Comparison of ENCODE assay signal across 8 cellular contexts in the genomic region with DNA sequence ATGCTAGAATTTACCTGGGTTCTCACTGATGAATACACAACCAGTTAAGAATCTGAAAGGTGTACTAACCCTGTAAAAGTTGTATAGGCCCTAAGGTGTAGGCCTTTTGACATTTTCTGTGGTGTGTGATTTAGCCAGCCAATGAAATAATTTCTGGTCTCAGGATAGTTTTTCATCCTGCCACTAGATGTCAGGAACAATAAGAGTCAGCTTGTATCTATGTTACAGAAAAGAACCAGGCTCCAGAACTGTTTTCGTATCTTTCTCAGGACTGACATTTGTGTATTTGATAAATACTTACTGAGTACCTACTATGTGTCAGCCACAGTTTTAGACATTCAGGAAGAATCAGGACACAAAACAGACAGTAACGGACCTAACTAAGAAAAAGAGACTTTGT.
A peak's percentile ranks its signal among the peaks of the same experiment; 100 is the strongest.
DNase-seq lines count a peak whose midpoint lies in the region; ATAC-seq and TF ChIP-seq lines count a peak whose summit lies in the region.

No MANE protein-coding gene starts in this region.

- DNase-seq in M059J (ENCODE audit: low read depth) (peak; percentile 60), breast epithelium (ENCODE audit: low spot score in 2 of 2) (no peak), midbrain (lab: John Stamatoyannopoulos, UW) (peak; percentile 11), ascending aorta (ENCODE audit: low spot score in 2 of 2) (no peak)

- H3K9me3 ChIP-seq in breast epithelium (no peaks in the 10 kb centered on the region), ascending aorta (no peaks in the 10 kb centered on the region)

- H3K36me3 ChIP-seq in breast epithelium (no peaks in the 10 kb centered on the region), ascending aorta (no peaks in the 10 kb centered on the region)

- H3K4me1 ChIP-seq in breast epithelium (no peaks in the 10 kb centered on the region), ascending aorta (no peaks in the 10 kb centered on the region)

- H3K27ac ChIP-seq in C4-2B: no peak overlapping the region
- no peak overlapping the region for H3K27ac ChIP-seq in breast epithelium
- H3K27ac ChIP-seq in ascending aorta: no peak overlapping the region

- TF ChIP-seq CTCF in C4-2B (conservative IDR thresholded peaks at IDR 0.05): peak; percentile 58
- TF ChIP-seq CTCF in breast epithelium (IDR thresholded peaks at IDR 0.05): peak in 2 of 3 donors; percentile 9 to 16
- no peak for TF ChIP-seq CTCF in ascending aorta (IDR thresholded peaks at IDR 0.05)

- intact Hi-C loops in breast epithelium (cut with DNase I; ENCODE audit: low total_unique reads) (no loop called here), ascending aorta (cut with DNase I) (no loop called here)

- ATAC-seq in GM21360 (IDR thresholded peaks at IDR 0.05; ENCODE audit: unreplicated experiment): peak; percentile 81
- ATAC-seq in HG03457 (IDR thresholded peaks at IDR 0.05; ENCODE audit: unreplicated experiment): no peak
- ATAC-seq in GM18505 (IDR thresholded peaks at IDR 0.05; ENCODE audit: unreplicated experiment): no peak

- TF ChIP-seq POLR2A in breast epithelium (IDR thresholded peaks at IDR 0.05) (no peak), GM18505 (IDR thresholded peaks at IDR 0.05; ENCODE audit: borderline replicate concordance, extremely low read depth, insufficient read depth, insufficient read length) (no peak)

- H3K4me3 ChIP-seq in breast epithelium (no peak overlapping the region), ascending aorta (no peak overlapping the region)

- H3K27me3 ChIP-seq in breast epithelium (no peaks in the 10 kb centered on the region), ascending aorta (no peaks in the 10 kb centered on the region)

Comparison
In these comparisons a context has a peak if more than half of its experiments do, and no peak if none do; other contexts are left out.
1. CTCF ChIP-seq: peak in C4-2B (single experiment) and breast epithelium (2 of 3); none in ascending aorta (0 of 3).
2. DNase-seq: peak in M059J (single experiment) and midbrain (single experiment); none in breast epithelium (0 of 2) and ascending aorta (0 of 2).